In genomic region chr5:102152906-102153787, GRCh38 we compare ENCODE assay signal across 8 cellular contexts.
DNase-seq lines count a peak whose midpoint lies in the region; ATAC-seq and TF ChIP-seq lines count a peak whose summit lies in the region.

No MANE protein-coding gene starts in this region.

- no peaks in the 10 kb centered on the region for H3K36me3 Mint-ChIP-seq in chondrocyte (ENCODE audit: low read depth)
- no peaks in the 10 kb centered on the region for H3K36me3 Mint-ChIP-seq in neural crest cell (ENCODE audit: low read depth)

- no peak overlapping the region for H3K4me3 Mint-ChIP-seq in chondrocyte (ENCODE audit: unreplicated experiment)
- H3K4me3 Mint-ChIP-seq in neural crest cell: no peak overlapping the region

- ATAC-seq in HG03135 (IDR thresholded peaks at IDR 0.05; ENCODE audit: unreplicated experiment): peak; percentile 69

- H3K27me3 Mint-ChIP-seq in chondrocyte (ENCODE audit: low read depth) (peaks cover 5% of the 10 kb centered on the region), neural crest cell (ENCODE audit: low read depth) (no peaks in the 10 kb centered on the region)

- H3K9me3 Mint-ChIP-seq in chondrocyte (ENCODE audit: low read depth): peaks cover 3% of the 10 kb centered on the region
- H3K9me3 Mint-ChIP-seq in neural crest cell: peaks cover 8% of the 10 kb centered on the region

- DNase-seq in DMS53 (lab: John Stamatoyannopoulos, UW) (peak; percentile 74), GM19238 (ENCODE audit: insufficient read length, low spot score) (peak; percentile 6), NCI-H774 (lab: John Stamatoyannopoulos, UW) (peak; percentile 30), chondrocyte (ENCODE audit: low spot score) (no peak), neural crest cell (ENCODE audit: low read depth, low spot score) (peak; percentile 16), coronary artery (ENCODE audit: low spot score) (no peak), posterior cingulate gyrus (no peak)

- H3K4me3 ChIP-seq in coronary artery: no peak overlapping the region

- H3K27ac Mint-ChIP-seq in chondrocyte (ENCODE audit: unreplicated experiment): no peak overlapping the region
- H3K27ac Mint-ChIP-seq in neural crest cell (ENCODE audit: unreplicated experiment): no peak overlapping the region

- TF ChIP-seq CTCF in chondrocyte (IDR thresholded peaks at IDR 0.05) (peak; percentile 80), neural crest cell (conservative IDR thresholded peaks at IDR 0.05) (peak; percentile 80), coronary artery (IDR thresholded peaks at IDR 0.05) (no peak)

- H3K4me1 Mint-ChIP-seq in chondrocyte (ENCODE audit: low read depth) (no peaks in the 10 kb centered on the region), neural crest cell (peaks cover 6% of the 10 kb centered on the region)

- no peak overlapping the region for H3K27ac ChIP-seq in coronary artery

- intact Hi-C loops in posterior cingulate gyrus (cut with DNase I): no loop called here

Comparison
In these comparisons a context has a peak if more than half of its experiments do, and no peak if none do; other contexts are left out.
1. DNase-seq: peak in DMS53 (single experiment), GM19238 (single experiment), NCI-H774 (single experiment) and neural crest cell (single experiment); none in chondrocyte (single experiment), coronary artery (single experiment) and posterior cingulate gyrus (0 of 10).